ENCODE assay signal across 12 cellular contexts in the genomic region with DNA sequence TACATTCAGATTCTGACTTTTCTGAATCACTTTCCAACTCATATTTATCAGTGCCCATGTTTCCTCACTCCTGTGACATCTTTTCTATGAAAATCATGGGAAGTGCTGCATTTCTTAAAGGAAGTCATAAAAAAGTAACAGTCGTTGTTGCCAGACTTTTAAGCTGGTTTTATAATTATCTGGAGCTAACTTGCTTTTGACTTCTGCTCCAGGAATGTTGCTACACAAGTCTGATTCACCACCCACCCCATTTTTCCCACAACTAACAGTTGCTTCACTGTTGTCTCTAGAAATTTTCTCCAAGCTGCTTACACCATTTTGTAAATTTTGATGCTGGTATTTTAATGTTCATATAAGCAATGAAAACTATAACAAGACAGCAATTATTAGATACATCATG.
DNase-seq lines count a peak whose midpoint lies in the region; ATAC-seq lines count a peak whose summit lies in the region.
"Had no signal": no experiment of that assay in that cellular context is flagged by ENCODE, and none has a peak within 500 bp of the region (broad histone marks: within the 10 kb centered on the region; RNA-seq: fewer than 3 reads in every experiment).

No MANE protein-coding gene starts in this region.

- no peak overlapping the region for H3K4me3 ChIP-seq in skeletal muscle cell (ENCODE audit: low read depth, low read length)
- H3K4me3 ChIP-seq: Peyer's patch, stomach had no signal

- DNase-seq in HCEC 1CT (peak; percentile 93), OCI-M1 (lab: John Stamatoyannopoulos, UW) (peak; percentile 35), epithelial cell of prostate (ENCODE audit: low read depth, low spot score) (no peak), skeletal muscle cell (ENCODE audit: low read depth) (peak; percentile 89), midbrain (lab: John Stamatoyannopoulos, UW) (no peak), activated gamma-delta T cell (lab: John Stamatoyannopoulos, UW) (no peak)
- no peak for DNase-seq in stimulated activated CD8-positive, alpha-beta memory T cell treated with anti-CD3 and anti-CD28 coated beads, Interleukin-4, amount 100 ng/mL, for 48 hours
- DNase-seq: activated CD4-positive, CD25-positive, alpha-beta regulatory T cell; H9; Peyer's patch; stomach had no signal

- ATAC-seq in HG02885 (IDR thresholded peaks at IDR 0.05; ENCODE audit: poor library complexity, unreplicated experiment) = no peak

- H3K27ac ChIP-seq in epithelial cell of prostate = peak overlapping the region; percentile 92
- H3K27ac ChIP-seq: Peyer's patch, stomach had no signal

Comparison
In these comparisons a context has a peak if more than half of its experiments do, and no peak if none do; other contexts are left out.
1. DNase-seq: peak in HCEC 1CT (single experiment), OCI-M1 (single experiment) and skeletal muscle cell (single experiment); none in epithelial cell of prostate (single experiment), midbrain (single experiment), activated gamma-delta T cell (single experiment) and stimulated activated CD8-positive, alpha-beta memory T cell treated with anti-CD3 and anti-CD28 coated beads, Interleukin-4, amount 100 ng/mL, for 48 hours (single experiment).